Comparison of ENCODE assay signal across 19 cellular contexts in genomic region chr15:68375716-68376220, GRCh38. TPM values are rescaled to one million over a fixed set of nuclear protein-coding genes. Genes with fewer than 3 reads are reported as not detected.
DNase-seq lines count a peak whose midpoint lies in the region; ATAC-seq, FAIRE-seq and TF ChIP-seq lines count a peak whose summit lies in the region.
"Had no signal": no experiment of that assay in that cellular context is flagged by ENCODE, and none has a peak within 500 bp of the region (broad histone marks: within the 10 kb centered on the region; RNA-seq: fewer than 3 reads in every experiment).

No MANE protein-coding gene starts in this region.

- H3K27me3 ChIP-seq in K562 (ENCODE audit: control insufficient read depth in 2 of 2, insufficient read depth in 2 of 2, low read length in 2 of 2) (peaks cover 6 to 23% of the 10 kb centered on the region in 2 experiments; a peak in 4 of 5 replicates), suprapubic skin (no peaks in the 10 kb centered on the region), HepG2 (ENCODE audit: control insufficient read depth in 1 of 2, insufficient read depth in 2 of 2, low read length in 2 of 2) (peaks cover 0 to 7% of the 10 kb centered on the region in 2 experiments; a peak in 2 of 5 replicates)
- H3K27me3 ChIP-seq: SJCRH30 had no signal

- TF ChIP-seq CTCF in K562 (IDR thresholded peaks at IDR 0.05 in 2 of 3, conservative IDR thresholded peaks at IDR 0.05 in 1 of 3; ENCODE audit: insufficient read depth in 2 of 3, low read depth in 1 of 3, low read length in 3 of 3) (no peak), suprapubic skin (IDR thresholded peaks at IDR 0.05) (no peak), HepG2 (CRISPR knock-in tag; IDR thresholded peaks at IDR 0.05) (no peak)

- no peaks in the 10 kb centered on the region for H3K36me3 ChIP-seq in K562 (ENCODE audit: control insufficient read depth, insufficient read depth, low read length)
- H3K36me3 ChIP-seq in suprapubic skin, result no peaks in the 10 kb centered on the region
- no peaks in the 10 kb centered on the region for H3K36me3 ChIP-seq in HepG2 (replicated peaks in 1 of 2; ENCODE audit: control insufficient read depth in 1 of 2, insufficient read depth in 2 of 2, low read length in 2 of 2)
- H3K36me3 ChIP-seq: SJCRH30 had no signal

- in situ Hi-C loops in K562 (cut with MboI), result no loop called here
- in situ Hi-C loops in HepG2 (cut with HindIII; ENCODE audit: extremely low pct_ligation_motif_present, low pct_unique_long_range_greater_than_20kb), result no loop called here

- no peak for ATAC-seq in K562
- no peak for ATAC-seq in HepG2
- ATAC-seq: A549 had no signal

- H3K4me3 ChIP-seq in K562, result no peak overlapping the region
- H3K4me3 ChIP-seq in suprapubic skin, result no peak overlapping the region
- no peak overlapping the region for H3K4me3 ChIP-seq in HepG2 (replicated peaks in 1 of 3; ENCODE audit: insufficient read depth in 1 of 3, low read depth in 2 of 3, low read length in 3 of 3)
- H3K4me3 ChIP-seq: A549, PC-9, SJCRH30 had no signal

- intact Hi-C loops in K562 (cut with micrococcal nuclease) (no loop called here), HepG2 (cut with micrococcal nuclease; ENCODE audit: unreplicated experiment) (no loop called here)

- TF ChIP-seq RAD21 in K562 (CRISPR knock-in tag; conservative IDR thresholded peaks at IDR 0.05 in 1 of 2, IDR thresholded peaks at IDR 0.05 in 1 of 2) (no peak), HepG2 (CRISPR knock-in tag; IDR thresholded peaks at IDR 0.05) (no peak)

- H3K27ac ChIP-seq in K562 (ENCODE audit: extremely low read depth, low read depth, low read length) (no peak overlapping the region), suprapubic skin (no peak overlapping the region), HepG2 (ENCODE audit: extremely low read length, insufficient read depth, low read length) (no peak overlapping the region)
- H3K27ac ChIP-seq: PC-9, RWPE1 had no signal

- TF ChIP-seq EP300 in K562 (IDR thresholded peaks at IDR 0.05; ENCODE audit: low read length) (no peak), suprapubic skin (IDR thresholded peaks at IDR 0.05) (no peak), HepG2 (IDR thresholded peaks at IDR 0.05; ENCODE audit: low read depth in 2 of 2, low read length in 2 of 2) (no peak), HepG2 (CRISPR knock-in tag; IDR thresholded peaks at IDR 0.05; ENCODE audit: borderline replicate concordance) (no peak)

- H3K79me2 ChIP-seq in K562 (ENCODE audit: control insufficient read depth, insufficient read depth, low read length) (no peaks in the 10 kb centered on the region), HepG2 (ENCODE audit: insufficient read depth, low read length) (no peaks in the 10 kb centered on the region)

- peak; percentile 28 for DNase-seq in activated CD8-positive, alpha-beta memory T cell treated with anti-CD3 and anti-CD28 coated beads, Interleukin-2, amount 50 U/mL, for 48 hours
- DNase-seq in activated CD8-positive, alpha-beta memory T cell treated with anti-CD3 and anti-CD28 coated beads for 24 hours, result no peak
- DNase-seq in K562 (ENCODE audit: extremely low read depth in 1 of 4, low spot score in 3 of 4), result no peak
- DNase-seq in mesenteric fat pad (ENCODE audit: low spot score), result peak; percentile 51
- DNase-seq in suprapubic skin (ENCODE audit: low spot score in 2 of 2), result peak; percentile 15 to 64
- DNase-seq in HepG2 (ENCODE audit: low spot score), result no peak
- DNase-seq in NCI-H1436 (lab: John Stamatoyannopoulos, UW), result no peak
- no peak for DNase-seq in NCI-H82 (lab: John Stamatoyannopoulos, UW)
- DNase-seq: Caco-2, KBM-7, MV-4-11, NCI-H187, NCI-H2227 treated with DMSO at 0.1 percent for 48 hours, NCI-H524 treated with DMSO at 0.1 percent for 48 hours, PC-9 had no signal

- H4K20me1 ChIP-seq in K562 (replicated peaks; ENCODE audit: control insufficient read depth, insufficient read depth, low read length) (no peaks in the 10 kb centered on the region), HepG2 (ENCODE audit: insufficient read depth, low read length) (no peaks in the 10 kb centered on the region)

- BruUV-seq in K562 (replicated peaks; lab: Mats Ljungman, UMichigan), result no TSS peak
- no TSS peak for BruUV-seq in HepG2 (replicated peaks; lab: Mats Ljungman, UMichigan)

- no peak overlapping the region for H3K9ac ChIP-seq in K562 (ENCODE audit: insufficient read depth in 1 of 2, low read depth in 2 of 2, low read length in 2 of 2)
- no peak overlapping the region for H3K9ac ChIP-seq in HepG2 (ENCODE audit: insufficient read depth, low read depth, low read length)

- CTCF ChIA-PET in K562 (lab: Yijun Ruan, JAX; ENCODE audit: low intra/inter-chr PET ratio) (no interaction called here), HepG2 (lab: Yijun Ruan, JAX; ENCODE audit: low intra/inter-chr PET ratio, low total read pairs) (no interaction called here)

- TF ChIP-seq POLR2A in K562 (conservative IDR thresholded peaks at IDR 0.05), result no peak
- no peak for TF ChIP-seq POLR2A in suprapubic skin (IDR thresholded peaks at IDR 0.05)
- no peak for TF ChIP-seq POLR2A in HepG2 (IDR thresholded peaks at IDR 0.05; ENCODE audit: insufficient read depth in 1 of 2, low read depth in 2 of 2, low read length in 2 of 2)

- FAIRE-seq in K562 (lab: Jason Lieb, UNC), result no peak
- FAIRE-seq in HepG2 (lab: Jason Lieb, UNC), result no peak
- FAIRE-seq: A549, G401.6 had no signal

- H3K4me2 ChIP-seq in K562 (ENCODE audit: insufficient read depth, low read length) (no peak overlapping the region), HepG2 (ENCODE audit: low read depth, low read length) (no peak overlapping the region)
- H3K4me2 ChIP-seq: A549, PC-9 had no signal

- POLR2A ChIA-PET in K562 (lab: Yijun Ruan, JAX) (interaction anchor here (0.7 kb wide), 1 partner anchor 42 kb away, joined by 3 read pairs; no protein-coding TSS in a partner anchor), HepG2 (lab: Yijun Ruan, JAX) (no interaction called here)

- H3K9me3 ChIP-seq in K562 (replicated peaks; ENCODE audit: control insufficient read depth, insufficient read depth, low read depth, low read length), result no peaks in the 10 kb centered on the region
- H3K9me3 ChIP-seq in suprapubic skin, result no peaks in the 10 kb centered on the region
- H3K9me3 ChIP-seq in HepG2 (ENCODE audit: low read length), result no peaks in the 10 kb centered on the region
- H3K9me3 ChIP-seq: A549, Caco-2, SJCRH30 had no signal

- H3K9me1 ChIP-seq in K562 (ENCODE audit: control insufficient read depth, insufficient read depth, low read length), result no peaks in the 10 kb centered on the region

- no peak overlapping the region for H2AFZ ChIP-seq in K562 (ENCODE audit: low read depth, low read length)
- H2AFZ ChIP-seq in HepG2 (ENCODE audit: low read length), result no peak overlapping the region
- H2AFZ ChIP-seq: PC-9 had no signal

- peaks cover 0 to 4% of the 10 kb centered on the region in 2 experiments; a peak in 1 of 5 replicates for H3K4me1 ChIP-seq in K562 (replicated peaks in 1 of 2; ENCODE audit: control insufficient read depth in 2 of 2, insufficient read depth in 2 of 2, low read length in 2 of 2)
- peaks cover 3% of the 10 kb centered on the region for H3K4me1 ChIP-seq in suprapubic skin
- H3K4me1 ChIP-seq in HepG2 (ENCODE audit: insufficient read depth, low read length), result no peaks in the 10 kb centered on the region
- H3K4me1 ChIP-seq: A549, Caco-2 had no signal

- 0% methylated on average over 6 of the region's 6 CpGs for WGBS in K562 (ENCODE audit: insufficient coverage, low coverage, missing lambda C conversion rate)
- WGBS in suprapubic skin, result 91% methylated on average over 6 of the region's 6 CpGs
- WGBS in HepG2 (ENCODE audit: low lambda C conversion rate), result 2% methylated on average over 5 of the region's 6 CpGs

RNA-seq across cellular contexts. Expression of gene ITGA11, which starts 56.2 kb away (rescaled TPM):
- total RNA-seq in K562 (2011; cell fraction: chromatin; rRNA removed; ENCODE audit: low replicate concordance), result not detected in 2 replicates
- not detected in 2 replicates for total RNA-seq in K562 (2011; cell fraction: nucleolus; rRNA removed)
- not detected in 2 replicates for total RNA-seq in K562 (2011; cell fraction: nucleoplasm; rRNA removed)
- total RNA-seq in K562 (2014; rRNA removed), result not detected in 2 replicates
- total RNA-seq in K562 (2014; rRNA removed; fragmentation: Illumina TruSeq; extraction: Trizol), result not detected in 2 replicates
- total RNA-seq in K562 (2015; rRNA removed; fragmentation: Illumina TruSeq; extraction: Trizol), result not detected in 2 replicates
- not detected in 2 replicates for total RNA-seq in K562 (2021)
- polyA plus RNA-seq in K562 (2011; rRNA removed), result not detected in 2 replicates
- polyA plus RNA-seq in K562 (2011; cell fraction: cytosol; rRNA removed), result not detected in 2 replicates
- polyA plus RNA-seq in K562 (2011; cell fraction: nucleus; rRNA removed), result not detected in 2 replicates
- polyA plus RNA-seq in K562 (2012), result 0.01 TPM in 2 replicates
- not detected in 2 replicates for polyA plus RNA-seq in K562 (2014; fragmentation: Illumina TruSeq; extraction: Trizol)
- polyA plus RNA-seq in K562 (2014; fragmentation: Nextera tagmentation; extraction: Ambion mirVana), result under 1 TPM in 1 of 2 experiments, not detected in 1; 0.01 TPM
- not detected in 2 replicates for polyA plus RNA-seq in K562 (2014; rRNA removed)
- not detected in 2 replicates for polyA minus RNA-seq in K562 (2011; rRNA and poly(A)+ RNA removed)
- not detected in 2 replicates for polyA minus RNA-seq in K562 (2011; cell fraction: cytosol; rRNA and poly(A)+ RNA removed)
- not detected in 2 replicates for polyA minus RNA-seq in K562 (2011; cell fraction: nucleus; rRNA and poly(A)+ RNA removed)
- total RNA-seq in mesenteric fat pad, result 4.5 TPM
- total RNA-seq in suprapubic skin, result 1 to 10 TPM in 3 of 4 donors, under 1 TPM in 1; 0.83 to 3.6 (median 2.0) TPM
- total RNA-seq in HepG2 (2016; rRNA removed; fragmentation: Illumina TruSeq; extraction: Trizol), result not detected in 2 replicates
- total RNA-seq in HepG2 (2016; cell fraction: cytosol; rRNA removed; fragmentation: Illumina TruSeq; extraction: Trizol; ENCODE audit: low read depth), result not detected in 2 replicates
- total RNA-seq in HepG2 (2016; cell fraction: insoluble cytoplasmic fraction; rRNA removed; fragmentation: Illumina TruSeq; extraction: Trizol), result not detected in 2 replicates
- total RNA-seq in HepG2 (2016; cell fraction: membrane; rRNA removed; fragmentation: Illumina TruSeq; extraction: Trizol), result not detected in 2 replicates
- total RNA-seq in HepG2 (2016; cell fraction: nucleus; rRNA removed; fragmentation: Illumina TruSeq; extraction: Trizol), result 0.03 TPM in 1 of 2 replicates, not detected in the other
- not detected in 2 replicates for polyA plus RNA-seq in HepG2 (2011; rRNA removed)
- not detected in 2 replicates for polyA plus RNA-seq in HepG2 (2011; cell fraction: cytosol; rRNA removed)
- polyA plus RNA-seq in HepG2 (2011; cell fraction: nucleus; rRNA removed), result 0.02 TPM in 2 replicates
- polyA plus RNA-seq in HepG2 (2012), result 0.01 TPM in 1 of 2 replicates, not detected in the other
- not detected in 2 replicates for polyA plus RNA-seq in HepG2 (2016; cell fraction: cytosol; fragmentation: Illumina TruSeq; extraction: Trizol; ENCODE audit: low read depth)
- polyA plus RNA-seq in HepG2 (2016; cell fraction: insoluble cytoplasmic fraction; fragmentation: Illumina TruSeq; extraction: Trizol; ENCODE audit: low read depth), result not detected in 2 replicates
- polyA plus RNA-seq in HepG2 (2016; cell fraction: membrane; fragmentation: Illumina TruSeq; extraction: Trizol; ENCODE audit: low read depth), result not detected in 2 replicates
- not detected in 2 replicates for polyA plus RNA-seq in HepG2 (2016; cell fraction: nucleus; fragmentation: Illumina TruSeq; extraction: Trizol; ENCODE audit: insufficient read depth, low read depth)
- polyA minus RNA-seq in HepG2 (2011; rRNA and poly(A)+ RNA removed; ENCODE audit: low replicate concordance), result not detected in 2 replicates
- not detected in 2 replicates for polyA minus RNA-seq in HepG2 (2011; cell fraction: cytosol; rRNA and poly(A)+ RNA removed)
- polyA minus RNA-seq in HepG2 (2011; cell fraction: nucleus; rRNA and poly(A)+ RNA removed), result 0.12 TPM in 1 of 2 replicates, not detected in the other
- total RNA-seq: SJCRH30 had no signal

Comparison
In these comparisons a context has a peak if more than half of its experiments do, and no peak if none do; other contexts are left out.
1. DNase-seq: peak in activated CD8-positive, alpha-beta memory T cell treated with anti-CD3 and anti-CD28 coated beads, Interleukin-2, amount 50 U/mL, for 48 hours (single experiment), mesenteric fat pad (single experiment) and suprapubic skin (2 of 2); none in activated CD8-positive, alpha-beta memory T cell treated with anti-CD3 and anti-CD28 coated beads for 24 hours (single experiment), K562 (0 of 4), HepG2 (single experiment), NCI-H1436 (single experiment) and NCI-H82 (single experiment).